ENCODE assay signal across 8 cellular contexts in genomic region chr13:51435002-51435578, GRCh38. TPM values are rescaled to one million over a fixed set of nuclear protein-coding genes. Genes with fewer than 3 reads are reported as not detected.
DNase-seq lines count a peak whose midpoint lies in the region; ATAC-seq and TF ChIP-seq lines count a peak whose summit lies in the region.

No MANE protein-coding gene starts in this region.

- no peaks in the 10 kb centered on the region for H3K9me3 ChIP-seq in neural progenitor cell (ENCODE audit: low read depth)

- DNase-seq in EL (peak; percentile 21), NCI-H1694 (lab: John Stamatoyannopoulos, UW) (peak; percentile 10), dermis blood vessel endothelial cell (peak; percentile 52), neural progenitor cell (ENCODE audit: low spot score) (no peak), AG08396 (ENCODE audit: low spot score) (no peak), 8988T (no peak)

- peak; percentile 57 for TF ChIP-seq CTCF in neural progenitor cell (IDR thresholded peaks at IDR 0.05)

- H4K20me1 ChIP-seq in neural progenitor cell (ENCODE audit: low read depth) = peaks cover 7% of the 10 kb centered on the region

- no peak overlapping the region for H2AFZ ChIP-seq in neural progenitor cell (replicated peaks)

- peaks cover 2% of the 10 kb centered on the region for H3K27me3 Mint-ChIP-seq in neural progenitor cell (ENCODE audit: insufficient read depth, low read depth)

- H3K27me3 ChIP-seq in neural progenitor cell = no peaks in the 10 kb centered on the region

- H3K4me2 ChIP-seq in neural progenitor cell = no peak overlapping the region

- H3K36me3 ChIP-seq in neural progenitor cell = peaks cover 24% of the 10 kb centered on the region

- H3K4me1 Mint-ChIP-seq in neural progenitor cell = peaks cover 3% of the 10 kb centered on the region

- H3F3A ChIP-seq in neural progenitor cell (ENCODE audit: low read depth) = peaks cover 53% of the 10 kb centered on the region

- H3K27ac Mint-ChIP-seq in neural progenitor cell = no peak overlapping the region

- H3K9me3 Mint-ChIP-seq in neural progenitor cell = no peaks in the 10 kb centered on the region

- H3K9ac ChIP-seq in neural progenitor cell = no peak overlapping the region

- no peak for ATAC-seq in HG03354 (IDR thresholded peaks at IDR 0.05; ENCODE audit: poor library complexity, severe bottlenecking, unreplicated experiment)
- no peak for ATAC-seq in HG02763 (IDR thresholded peaks at IDR 0.05; ENCODE audit: unreplicated experiment)

- H3K79me2 ChIP-seq in neural progenitor cell (ENCODE audit: low read depth) = peaks cover 82% of the 10 kb centered on the region

- H3K4me3 Mint-ChIP-seq in neural progenitor cell = no peak overlapping the region

- H3K4me3 ChIP-seq in neural progenitor cell = no peak overlapping the region

- H3K4me1 ChIP-seq in neural progenitor cell = peaks cover 13% of the 10 kb centered on the region

- H3K27ac ChIP-seq in neural progenitor cell = peak overlapping the region; percentile 43

- H3K36me3 Mint-ChIP-seq in neural progenitor cell = peaks cover 7% of the 10 kb centered on the region

RNA-seq across cellular contexts. Expression of gene INTS6, which starts 17.7 kb away (rescaled TPM):
- total RNA-seq in dermis blood vessel endothelial cell (51.2 and 52.1 TPM in 2 replicates), neural progenitor cell (ENCODE audit: low replicate concordance) (64.0 and 84.0 TPM in 2 replicates)

Comparison
In these comparisons a context has a peak if more than half of its experiments do, and no peak if none do; other contexts are left out.
1. DNase-seq: peak in EL (single experiment), NCI-H1694 (single experiment) and dermis blood vessel endothelial cell (single experiment); none in neural progenitor cell (single experiment), AG08396 (single experiment) and 8988T (single experiment).